Comparison of ENCODE assay signal across 8 cellular contexts in genomic region chr17:36721560-36722120, GRCh38.
DNase-seq lines count a peak whose midpoint lies in the region; ATAC-seq, FAIRE-seq and TF ChIP-seq lines count a peak whose summit lies in the region.

No MANE protein-coding gene starts in this region.

- H3K27ac Mint-ChIP-seq in activated B cell treated with CpG ODN at 0.5 μM for 24 hours: peak overlapping the region; percentile 90

- H3K4me3 ChIP-seq in BJ (ENCODE audit: low read depth, low read length) (0 out of 2 replicates have a peak overlapping the region, but pooled peaks have one; percentile 16), HepG2 (replicated peaks in 1 of 3; ENCODE audit: insufficient read depth in 1 of 3, low read depth in 2 of 3, low read length in 3 of 3) (peak overlapping the region in 2 of 3 experiments; percentile 34 to 52; a peak in 3 of 6 replicates)

- TF ChIP-seq CTCF in BJ (IDR thresholded peaks at IDR 0.05; ENCODE audit: insufficient read depth, low read depth, low read length) (no peak), activated B cell treated with CpG ODN at 0.5 μM for 24 hours (IDR thresholded peaks at IDR 0.05) (no peak), HepG2 (CRISPR knock-in tag; IDR thresholded peaks at IDR 0.05) (no peak)

- peak overlapping the region; percentile 61 for H3K4me2 ChIP-seq in HepG2 (ENCODE audit: low read depth, low read length)

- no peak for TF ChIP-seq POLR2A in HepG2 (IDR thresholded peaks at IDR 0.05; ENCODE audit: insufficient read depth in 1 of 2, low read depth in 2 of 2, low read length in 2 of 2)

- FAIRE-seq in HepG2 (lab: Jason Lieb, UNC): no peak

- ATAC-seq in activated B cell treated with CpG ODN at 0.5 μM for 24 hours (ENCODE audit: low read depth) (peak; percentile 4), HepG2 (no peak), HG03342 (IDR thresholded peaks at IDR 0.05; ENCODE audit: unreplicated experiment) (no peak)

- no peak for TF ChIP-seq RAD21 in HepG2 (CRISPR knock-in tag; IDR thresholded peaks at IDR 0.05)

- H3K9me3 ChIP-seq in HepG2 (ENCODE audit: low read length): no peaks in the 10 kb centered on the region

- no peak overlapping the region for H3K9ac ChIP-seq in HepG2 (ENCODE audit: insufficient read depth, low read depth, low read length)

- in situ Hi-C loops in HepG2 (cut with HindIII; ENCODE audit: extremely low pct_ligation_motif_present, low pct_unique_long_range_greater_than_20kb): no loop called here

- H4K20me1 ChIP-seq in HepG2 (ENCODE audit: insufficient read depth, low read length): 0 out of 2 replicates have a peak, but pooled peaks cover 2% of the 10 kb centered on the region

- POLR2A ChIA-PET in BJ (lab: Charles Lee) (no interaction called here), HEK293T (lab: Yijun Ruan, JAX) (interaction anchor here (2.1 to 2.3 kb wide), 2 partner anchors 12 to 15 kb away, joined by 7 to 9 read pairs; no protein-coding TSS in a partner anchor), activated B cell treated with CpG ODN at 0.5 μM for 24 hours (lab: Charles Lee) (interaction anchor here (0.7 to 2.1 kb wide), 3 partner anchors 120 to 252 kb away, joined by 3 to 6 read pairs (median 6); partner anchors contain the start of genes AATF and MRM1), HepG2 (lab: Yijun Ruan, JAX) (no interaction called here)

- H3K4me3 Mint-ChIP-seq in activated B cell treated with CpG ODN at 0.5 μM for 24 hours: peak overlapping the region; percentile 80

- peaks cover 54% of the 10 kb centered on the region for H3K4me1 Mint-ChIP-seq in activated B cell treated with CpG ODN at 0.5 μM for 24 hours

- no peak overlapping the region for H3K27ac ChIP-seq in HepG2 (ENCODE audit: extremely low read length, insufficient read depth, low read length)

- CTCF ChIA-PET in BJ (lab: Yijun Ruan, JAX): no interaction called here
- CTCF ChIA-PET in HEK293T (lab: Yijun Ruan, JAX): no interaction called here
- CTCF ChIA-PET in activated B cell treated with CpG ODN at 0.5 μM for 24 hours (lab: Charles Lee): no interaction called here
- CTCF ChIA-PET in HepG2 (lab: Yijun Ruan, JAX; ENCODE audit: low intra/inter-chr PET ratio, low total read pairs): no interaction called here

- H3K79me2 ChIP-seq in HepG2 (ENCODE audit: insufficient read depth, low read length): no peaks in the 10 kb centered on the region

- H3K27me3 ChIP-seq in BJ (ENCODE audit: control insufficient read depth, insufficient read depth, low read length) (peaks cover 7% of the 10 kb centered on the region), HepG2 (ENCODE audit: control insufficient read depth in 1 of 2, insufficient read depth in 2 of 2, low read length in 2 of 2) (peaks cover 3 to 33% of the 10 kb centered on the region in 2 experiments; a peak in 3 of 5 replicates)

- H3K4me1 ChIP-seq in HepG2 (ENCODE audit: insufficient read depth, low read length): peaks cover 13% of the 10 kb centered on the region

- H2AFZ ChIP-seq in HepG2 (ENCODE audit: low read length): no peak overlapping the region

- no peak for TF ChIP-seq EP300 in HepG2 (IDR thresholded peaks at IDR 0.05; ENCODE audit: low read depth in 2 of 2, low read length in 2 of 2)
- no peak for TF ChIP-seq EP300 in HepG2 (CRISPR knock-in tag; IDR thresholded peaks at IDR 0.05; ENCODE audit: borderline replicate concordance)

- H3K36me3 ChIP-seq in BJ (ENCODE audit: control insufficient read depth, insufficient read depth, low read length): no peaks in the 10 kb centered on the region
- H3K36me3 ChIP-seq in HepG2 (replicated peaks in 1 of 2; ENCODE audit: control insufficient read depth in 1 of 2, insufficient read depth in 2 of 2, low read length in 2 of 2): no peaks in the 10 kb centered on the region

- H3K36me3 Mint-ChIP-seq in activated B cell treated with CpG ODN at 0.5 μM for 24 hours (ENCODE audit: low read depth): no peaks in the 10 kb centered on the region

- WGBS in HepG2 (ENCODE audit: low lambda C conversion rate): 71% methylated on average over 8 of the region's 8 CpGs

- no peak for DNase-seq in BJ (ENCODE audit: low read depth)
- no peak for DNase-seq in HEK293T (ENCODE audit: extremely low spot score)
- no peak for DNase-seq in activated B cell treated with CpG ODN at 0.5 μM for 24 hours
- no peak for DNase-seq in HepG2 (ENCODE audit: low spot score)
- DNase-seq in HK-2 (ENCODE audit: unreplicated experiment): no peak
- no peak for DNase-seq in MV-4-11 (lab: John Stamatoyannopoulos, UW)
- DNase-seq in NCI-H2171 (lab: John Stamatoyannopoulos, UW): no peak

- intact Hi-C loops in activated B cell treated with CpG ODN at 0.5 μM for 24 hours (cut with micrococcal nuclease): loop anchor here (1.0 to 5.0 kb wide), 4 partner anchors 119 to 235 kb away; partner anchors contain the start of genes AATF, MRM1 and ZNHIT3
- intact Hi-C loops in HepG2 (cut with micrococcal nuclease; ENCODE audit: unreplicated experiment): no loop called here

- no TSS peak for BruUV-seq in HepG2 (replicated peaks; lab: Mats Ljungman, UMichigan)

- no peaks in the 10 kb centered on the region for H3K27me3 Mint-ChIP-seq in activated B cell treated with CpG ODN at 0.5 μM for 24 hours

- peaks cover 2% of the 10 kb centered on the region for H3K9me3 Mint-ChIP-seq in activated B cell treated with CpG ODN at 0.5 μM for 24 hours

TF ChIP-seq in HEK293T, 16 proteins besides CTCF, POLR2A, EP300 and RAD21:
- TF ChIP-seq SP1 (IDR thresholded peaks at IDR 0.05): no peak
- TF ChIP-seq FOXM1 (IDR thresholded peaks at IDR 0.05; ENCODE audit: borderline replicate concordance): no peak
- no peak for TF ChIP-seq ELF4 (IDR thresholded peaks at IDR 0.05)
- no peak for TF ChIP-seq FOXK2 (IDR thresholded peaks at IDR 0.05)
- TF ChIP-seq, protein P1, sequence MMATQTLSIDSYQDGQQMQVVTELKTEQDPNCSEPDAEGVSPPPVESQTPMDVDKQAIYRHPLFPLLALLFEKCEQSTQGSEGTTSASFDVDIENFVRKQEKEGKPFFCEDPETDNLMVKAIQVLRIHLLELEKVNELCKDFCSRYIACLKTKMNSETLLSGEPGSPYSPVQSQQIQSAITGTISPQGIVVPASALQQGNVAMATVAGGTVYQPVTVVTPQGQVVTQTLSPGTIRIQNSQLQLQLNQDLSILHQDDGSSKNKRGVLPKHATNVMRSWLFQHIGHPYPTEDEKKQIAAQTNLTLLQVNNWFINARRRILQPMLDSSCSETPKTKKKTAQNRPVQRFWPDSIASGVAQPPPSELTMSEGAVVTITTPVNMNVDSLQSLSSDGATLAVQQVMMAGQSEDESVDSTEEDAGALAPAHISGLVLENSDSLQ (IDR thresholded peaks at IDR 0.05): peak; percentile 44; the same call in 1 of the 2 replicates
- no peak for TF ChIP-seq SUZ12 (IDR thresholded peaks at IDR 0.05)

TF ChIP-seq in HepG2, 621 proteins besides CTCF, POLR2A, EP300 and RAD21 (continues in another document):
- TF ChIP-seq ZNF430 (CRISPR knock-in tag; IDR thresholded peaks at IDR 0.05) (no peak), ZBTB8A (CRISPR knock-in tag; IDR thresholded peaks at IDR 0.05; ENCODE audit: borderline replicate concordance, low read depth) (no peak), ZNF7 (CRISPR knock-in tag; IDR thresholded peaks at IDR 0.05) (no peak), HOXA5 (CRISPR knock-in tag; IDR thresholded peaks at IDR 0.05) (no peak), MBD4 (IDR thresholded peaks at IDR 0.05; ENCODE audit: borderline replicate concordance, low read length) (no peak), ZNF431 (CRISPR knock-in tag; IDR thresholded peaks at IDR 0.05; ENCODE audit: borderline replicate concordance, low read depth) (no peak)
- TF ChIP-seq, protein P2, sequence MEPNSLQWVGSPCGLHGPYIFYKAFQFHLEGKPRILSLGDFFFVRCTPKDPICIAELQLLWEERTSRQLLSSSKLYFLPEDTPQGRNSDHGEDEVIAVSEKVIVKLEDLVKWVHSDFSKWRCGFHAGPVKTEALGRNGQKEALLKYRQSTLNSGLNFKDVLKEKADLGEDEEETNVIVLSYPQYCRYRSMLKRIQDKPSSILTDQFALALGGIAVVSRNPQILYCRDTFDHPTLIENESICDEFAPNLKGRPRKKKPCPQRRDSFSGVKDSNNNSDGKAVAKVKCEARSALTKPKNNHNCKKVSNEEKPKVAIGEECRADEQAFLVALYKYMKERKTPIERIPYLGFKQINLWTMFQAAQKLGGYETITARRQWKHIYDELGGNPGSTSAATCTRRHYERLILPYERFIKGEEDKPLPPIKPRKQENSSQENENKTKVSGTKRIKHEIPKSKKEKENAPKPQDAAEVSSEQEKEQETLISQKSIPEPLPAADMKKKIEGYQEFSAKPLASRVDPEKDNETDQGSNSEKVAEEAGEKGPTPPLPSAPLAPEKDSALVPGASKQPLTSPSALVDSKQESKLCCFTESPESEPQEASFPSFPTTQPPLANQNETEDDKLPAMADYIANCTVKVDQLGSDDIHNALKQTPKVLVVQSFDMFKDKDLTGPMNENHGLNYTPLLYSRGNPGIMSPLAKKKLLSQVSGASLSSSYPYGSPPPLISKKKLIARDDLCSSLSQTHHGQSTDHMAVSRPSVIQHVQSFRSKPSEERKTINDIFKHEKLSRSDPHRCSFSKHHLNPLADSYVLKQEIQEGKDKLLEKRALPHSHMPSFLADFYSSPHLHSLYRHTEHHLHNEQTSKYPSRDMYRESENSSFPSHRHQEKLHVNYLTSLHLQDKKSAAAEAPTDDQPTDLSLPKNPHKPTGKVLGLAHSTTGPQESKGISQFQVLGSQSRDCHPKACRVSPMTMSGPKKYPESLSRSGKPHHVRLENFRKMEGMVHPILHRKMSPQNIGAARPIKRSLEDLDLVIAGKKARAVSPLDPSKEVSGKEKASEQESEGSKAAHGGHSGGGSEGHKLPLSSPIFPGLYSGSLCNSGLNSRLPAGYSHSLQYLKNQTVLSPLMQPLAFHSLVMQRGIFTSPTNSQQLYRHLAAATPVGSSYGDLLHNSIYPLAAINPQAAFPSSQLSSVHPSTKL (CRISPR knock-in tag; IDR thresholded peaks at IDR 0.05): no peak
- TF ChIP-seq, protein P3, sequence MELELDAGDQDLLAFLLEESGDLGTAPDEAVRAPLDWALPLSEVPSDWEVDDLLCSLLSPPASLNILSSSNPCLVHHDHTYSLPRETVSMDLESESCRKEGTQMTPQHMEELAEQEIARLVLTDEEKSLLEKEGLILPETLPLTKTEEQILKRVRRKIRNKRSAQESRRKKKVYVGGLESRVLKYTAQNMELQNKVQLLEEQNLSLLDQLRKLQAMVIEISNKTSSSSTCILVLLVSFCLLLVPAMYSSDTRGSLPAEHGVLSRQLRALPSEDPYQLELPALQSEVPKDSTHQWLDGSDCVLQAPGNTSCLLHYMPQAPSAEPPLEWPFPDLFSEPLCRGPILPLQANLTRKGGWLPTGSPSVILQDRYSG (CRISPR knock-in tag; IDR thresholded peaks at IDR 0.05): no peak
- TF ChIP-seq, protein P4, sequence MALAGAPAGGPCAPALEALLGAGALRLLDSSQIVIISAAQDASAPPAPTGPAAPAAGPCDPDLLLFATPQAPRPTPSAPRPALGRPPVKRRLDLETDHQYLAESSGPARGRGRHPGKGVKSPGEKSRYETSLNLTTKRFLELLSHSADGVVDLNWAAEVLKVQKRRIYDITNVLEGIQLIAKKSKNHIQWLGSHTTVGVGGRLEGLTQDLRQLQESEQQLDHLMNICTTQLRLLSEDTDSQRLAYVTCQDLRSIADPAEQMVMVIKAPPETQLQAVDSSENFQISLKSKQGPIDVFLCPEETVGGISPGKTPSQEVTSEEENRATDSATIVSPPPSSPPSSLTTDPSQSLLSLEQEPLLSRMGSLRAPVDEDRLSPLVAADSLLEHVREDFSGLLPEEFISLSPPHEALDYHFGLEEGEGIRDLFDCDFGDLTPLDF (CRISPR knock-in tag; IDR thresholded peaks at IDR 0.05): no peak

Comparison
In these comparisons a context has a peak if more than half of its experiments do, and no peak if none do; other contexts are left out.
1. POLR2A ChIA-PET loops: an anchor here in HEK293T (2.1 to 2.3 kb wide) and activated B cell treated with CpG ODN at 0.5 μM for 24 hours (0.7 to 2.1 kb wide); none called in BJ and HepG2.